ENCODE assay signal across 1 cellular context in the genomic region with DNA sequence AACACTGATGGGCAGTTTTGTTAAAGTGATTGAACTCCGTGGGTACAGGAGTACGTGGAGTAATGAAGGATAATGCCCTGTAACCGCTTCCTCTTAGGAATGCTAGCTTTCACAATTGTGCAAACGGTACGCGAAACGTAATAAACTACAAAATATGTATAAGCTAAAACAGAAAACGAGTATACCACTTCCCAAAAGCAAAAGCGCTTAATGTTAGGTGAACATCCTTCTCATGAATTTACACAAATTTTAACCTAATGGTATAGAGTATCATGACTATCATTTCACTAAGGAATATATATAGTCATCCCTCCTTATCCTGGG.
TF ChIP-seq lines count a peak whose summit lies in the region.

No MANE protein-coding gene starts in this region.

TF ChIP-seq in K562, 482 proteins besides CTCF, POLR2A, EP300 and RAD21 (continued from another document):
- TF ChIP-seq TAF15 (IDR thresholded peaks at IDR 0.05; ENCODE audit: low read depth, low read length), result no peak
- no peak for TF ChIP-seq GABPB2 (CRISPR knock-in tag; conservative IDR thresholded peaks at IDR 0.05)
- TF ChIP-seq, protein P1, sequence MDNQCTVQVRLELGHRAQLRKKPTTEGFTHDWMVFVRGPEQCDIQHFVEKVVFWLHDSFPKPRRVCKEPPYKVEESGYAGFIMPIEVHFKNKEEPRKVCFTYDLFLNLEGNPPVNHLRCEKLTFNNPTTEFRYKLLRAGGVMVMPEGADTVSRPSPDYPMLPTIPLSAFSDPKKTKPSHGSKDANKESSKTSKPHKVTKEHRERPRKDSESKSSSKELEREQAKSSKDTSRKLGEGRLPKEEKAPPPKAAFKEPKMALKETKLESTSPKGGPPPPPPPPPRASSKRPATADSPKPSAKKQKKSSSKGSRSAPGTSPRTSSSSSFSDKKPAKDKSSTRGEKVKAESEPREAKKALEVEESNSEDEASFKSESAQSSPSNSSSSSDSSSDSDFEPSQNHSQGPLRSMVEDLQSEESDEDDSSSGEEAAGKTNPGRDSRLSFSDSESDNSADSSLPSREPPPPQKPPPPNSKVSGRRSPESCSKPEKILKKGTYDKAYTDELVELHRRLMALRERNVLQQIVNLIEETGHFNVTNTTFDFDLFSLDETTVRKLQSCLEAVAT (IDR thresholded peaks at IDR 0.05), result 0 out of 4 replicates have a peak, but pooled peaks of 1 of the 2 experiments have one; percentile 32
- TF ChIP-seq ZNF431 (CRISPR knock-in tag; IDR thresholded peaks at IDR 0.05), result no peak
- TF ChIP-seq ATF1 (CRISPR knock-in tag; IDR thresholded peaks at IDR 0.05), result no peak
- peak; percentile 47; the same call in 1 of the 2 replicates for TF ChIP-seq ATF1 (tag; IDR thresholded peaks at IDR 0.05)
- no peak for TF ChIP-seq TBP (optimal IDR thresholded peaks at IDR 0.05; ENCODE audit: low read depth, low read length)
- TF ChIP-seq NR2C2 (CRISPR knock-in tag; IDR thresholded peaks at IDR 0.05), result no peak
- 0 out of 2 replicates have a peak, but pooled peaks have one; percentile 5 for TF ChIP-seq NR2C2 (tag; IDR thresholded peaks at IDR 0.05)
